ENCODE assay signal across 8 cellular contexts in genomic region chr16:30948087-30948955, GRCh38. TPM values are rescaled to one million over a fixed set of nuclear protein-coding genes. Genes with fewer than 3 reads are reported as not detected.
DNase-seq lines count a peak whose midpoint lies in the region; ATAC-seq and TF ChIP-seq lines count a peak whose summit lies in the region.

No MANE protein-coding gene starts in this region.

- H4K20me1 ChIP-seq in neural cell (ENCODE audit: insufficient read depth) = no peaks in the 10 kb centered on the region

- H3K27me3 ChIP-seq in neural cell (ENCODE audit: insufficient read depth, low read depth, low read length) = no peaks in the 10 kb centered on the region

- no peaks in the 10 kb centered on the region for H3K9me2 ChIP-seq in neural cell (ENCODE audit: insufficient read depth, low read length)

- H3K79me2 ChIP-seq in neural cell (replicated peaks; ENCODE audit: insufficient read depth, low read length) = peaks cover 10% of the 10 kb centered on the region

- H3K4me3 ChIP-seq in neural cell (ENCODE audit: low read length) = peak overlapping the region; percentile 86

- peak overlapping the region; percentile 90 for H3K4me2 ChIP-seq in neural cell (ENCODE audit: low read length)

- peak overlapping the region; percentile 92 for H3K27ac ChIP-seq in neural cell (ENCODE audit: low read length)

- H3K9ac ChIP-seq in neural cell (ENCODE audit: low read length) = peak overlapping the region; percentile 88

- H3K9me3 ChIP-seq in neural cell (ENCODE audit: low read length) = no peaks in the 10 kb centered on the region

- DNase-seq in CD1c-positive myeloid dendritic cell (ENCODE audit: extremely low spot score) (peak; percentile 57), NCI-H1105 (lab: John Stamatoyannopoulos, UW) (peak; percentile 98), germinal center (ENCODE audit: low spot score) (peak; percentile 30)

- peaks cover 6% of the 10 kb centered on the region for H3K36me3 ChIP-seq in neural cell (ENCODE audit: insufficient read depth, low read length)

- peaks cover 6% of the 10 kb centered on the region for H3K36me3 Mint-ChIP-seq in activated naive CD8-positive, alpha-beta T cell

- H3K4me1 Mint-ChIP-seq in activated naive CD8-positive, alpha-beta T cell (ENCODE audit: low read depth) = peaks cover 12% of the 10 kb centered on the region

- TF ChIP-seq EP300 in neural cell (conservative IDR thresholded peaks at IDR 0.05; ENCODE audit: poor library complexity, severe bottlenecking) = peak; percentile 50

- TF ChIP-seq RAD21 in neural cell (conservative IDR thresholded peaks at IDR 0.05) = no peak

- H3F3A ChIP-seq in neural cell (ENCODE audit: insufficient read depth, low read length, poor library complexity, severe bottlenecking) = no peaks in the 10 kb centered on the region

- H3K4me3 Mint-ChIP-seq in activated naive CD8-positive, alpha-beta T cell = peak overlapping the region; percentile 64

- H3K27ac Mint-ChIP-seq in activated naive CD8-positive, alpha-beta T cell = no peak overlapping the region

- TF ChIP-seq CTCF in neural cell (IDR thresholded peaks at IDR 0.05; ENCODE audit: poor library complexity, severe bottlenecking) = peak; percentile 54

- ATAC-seq in GM19328 (IDR thresholded peaks at IDR 0.05; ENCODE audit: unreplicated experiment) = peak; percentile 3
- no peak for ATAC-seq in HG03565 (IDR thresholded peaks at IDR 0.05; ENCODE audit: unreplicated experiment)
- no peak for ATAC-seq in HG03139 (IDR thresholded peaks at IDR 0.05; ENCODE audit: unreplicated experiment)

- H3K9me3 Mint-ChIP-seq in activated naive CD8-positive, alpha-beta T cell (ENCODE audit: low read depth) = no peaks in the 10 kb centered on the region

- H2AFZ ChIP-seq in neural cell (ENCODE audit: low read depth, low read length) = no peak overlapping the region

- no peaks in the 10 kb centered on the region for H3K27me3 Mint-ChIP-seq in activated naive CD8-positive, alpha-beta T cell

TF ChIP-seq in neural cell, 6 proteins besides CTCF, POLR2A, EP300 and RAD21:
- TF ChIP-seq REST (IDR thresholded peaks at IDR 0.05; ENCODE audit: borderline replicate concordance) (peak; percentile 57), EZH2 (IDR thresholded peaks at IDR 0.05; ENCODE audit: borderline replicate concordance, insufficient read depth, low read length, poor library complexity, severe bottlenecking) (no peak), TAF1 (IDR thresholded peaks at IDR 0.05; ENCODE audit: low read depth) (no peak), MXI1 (conservative IDR thresholded peaks at IDR 0.05; ENCODE audit: poor library complexity, severe bottlenecking) (peak; percentile 90), POLR2AphosphoS5 (IDR thresholded peaks at IDR 0.05) (peak; percentile 61), SMC3 (conservative IDR thresholded peaks at IDR 0.05; ENCODE audit: poor library complexity) (peak; percentile 50)

RNA-seq across cellular contexts. Expression of gene ORAI3, which starts 0.5 kb away (rescaled TPM):
- 5.7 and 7.3 TPM in 2 replicates for polyA plus RNA-seq in neural cell
- polyA minus RNA-seq in neural cell = 5.8 and 6.5 TPM in 2 replicates

RNA-seq across cellular contexts. Expression of gene SETD1A, which starts 9.2 kb away (rescaled TPM):
- polyA plus RNA-seq in neural cell = 1.4 and 3.3 TPM in 2 replicates
- polyA minus RNA-seq in neural cell = 3.9 and 13.7 TPM in 2 replicates

RNA-seq across cellular contexts. Expression of gene FBXL19, which starts 24.9 kb away (rescaled TPM):
- polyA plus RNA-seq in neural cell = 99.6 and 124 TPM in 2 replicates
- polyA minus RNA-seq in neural cell = 122 and 157 TPM in 2 replicates

RNA-seq across cellular contexts. Expression of gene HSD3B7, which starts 36.7 kb away (rescaled TPM):
- 1.5 and 3.4 TPM in 2 replicates for polyA plus RNA-seq in neural cell
- polyA minus RNA-seq in neural cell = 0.46 and 0.49 TPM in 2 replicates

RNA-seq across cellular contexts. Expression of gene CTF1, which starts 51.9 kb away (rescaled TPM):
- polyA plus RNA-seq in neural cell = not detected in 2 replicates
- not detected in 2 replicates for polyA minus RNA-seq in neural cell

Comparison
In these comparisons a context has a peak if more than half of its experiments do, and no peak if none do; other contexts are left out.
1. DNase-seq: peak in every context shown above with its lines; median percentile 98 in NCI-H1105; 57 in CD1c-positive myeloid dendritic cell; 30 in germinal center.